ENCODE assay signal across 18 cellular contexts in the genomic region with DNA sequence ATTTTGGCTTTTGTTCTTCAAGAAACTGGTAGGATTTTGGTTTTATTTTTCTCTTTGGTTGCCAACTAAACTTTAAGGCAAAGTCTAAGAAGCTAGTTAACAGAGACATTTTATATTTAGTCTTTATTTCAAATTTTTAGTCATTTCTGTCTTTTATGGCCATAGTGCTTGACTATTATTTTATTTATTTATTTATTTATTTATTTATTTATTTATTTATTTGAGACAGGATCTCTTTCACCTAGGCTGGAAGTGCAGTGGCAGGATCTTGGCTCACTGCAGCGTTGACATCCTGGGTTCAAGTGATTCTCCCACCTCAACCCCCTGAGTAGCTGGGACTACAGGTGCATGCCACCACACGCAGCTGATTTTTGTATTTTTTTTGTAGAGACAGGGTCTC. TPM values are rescaled to one million over a fixed set of nuclear protein-coding genes. Genes with fewer than 3 reads are reported as not detected.
DNase-seq lines count a peak whose midpoint lies in the region; ATAC-seq and TF ChIP-seq lines count a peak whose summit lies in the region.
"Had no signal": no experiment of that assay in that cellular context is flagged by ENCODE, and none has a peak within 500 bp of the region (broad histone marks: within the 10 kb centered on the region; RNA-seq: fewer than 3 reads in every experiment).

No MANE protein-coding gene starts in this region.

- peak overlapping the region; percentile 95 for H3K4me3 Mint-ChIP-seq in stimulated activated naive CD8-positive, alpha-beta T cell treated with anti-CD3 and anti-CD28 coated beads, Interleukin-15, Interleukin-2, amounts not matched to agents 100 ng/mL and 50 ng/mL, for 24 hours
- peak overlapping the region in 1 of 2 donors; percentile 24 for H3K4me3 Mint-ChIP-seq in stimulated activated naive CD8-positive, alpha-beta T cell treated with anti-CD3 and anti-CD28 coated beads, Interleukin-15, amount 100 ng/mL, for 72 hours
- H3K4me3 Mint-ChIP-seq in endodermal cell (no peak overlapping the region), type B pancreatic cell (peak overlapping the region; percentile 56)

- no TSS peak for BruUV-seq in PC-3 (replicated peaks; lab: Mats Ljungman, UMichigan)

- H3K79me2 ChIP-seq in PC-3 (ENCODE audit: low read length): peaks cover 81% of the 10 kb centered on the region

- peaks cover 12% of the 10 kb centered on the region for H3K36me3 Mint-ChIP-seq in stimulated activated naive CD8-positive, alpha-beta T cell treated with anti-CD3 and anti-CD28 coated beads, Interleukin-15, Interleukin-2, amounts not matched to agents 100 ng/mL and 50 ng/mL, for 24 hours (ENCODE audit: low read depth)
- H3K36me3 Mint-ChIP-seq in endodermal cell (ENCODE audit: low read depth) (peaks cover 2% of the 10 kb centered on the region), type B pancreatic cell (peaks cover 3% of the 10 kb centered on the region)

- H3K27ac ChIP-seq in PC-3 (ENCODE audit: low read length): no peak overlapping the region
- H3K27ac ChIP-seq in endodermal cell (ENCODE audit: low read depth, low read length): no peak overlapping the region
- H3K27ac ChIP-seq in ovary: no peak overlapping the region
- H3K27ac ChIP-seq: neutrophil, thyroid gland had no signal

- no peak overlapping the region for H2AFZ ChIP-seq in PC-3 (ENCODE audit: low read length)

- POLR2A ChIA-PET in PC-3 (lab: Charles Lee; ENCODE audit: unreplicated experiment): no interaction called here

- no peaks in the 10 kb centered on the region for H3K27me3 Mint-ChIP-seq in stimulated activated naive CD8-positive, alpha-beta T cell treated with anti-CD3 and anti-CD28 coated beads, Interleukin-15, Interleukin-2, amounts not matched to agents 100 ng/mL and 50 ng/mL, for 24 hours
- no peaks in the 10 kb centered on the region for H3K27me3 Mint-ChIP-seq in stimulated activated naive CD8-positive, alpha-beta T cell treated with anti-CD3 and anti-CD28 coated beads, Interleukin-15, amount 100 ng/mL, for 72 hours
- H3K27me3 Mint-ChIP-seq in endodermal cell (ENCODE audit: insufficient read depth) (no peaks in the 10 kb centered on the region), type B pancreatic cell (no peaks in the 10 kb centered on the region)

- intact Hi-C loops in PC-3 (cut with micrococcal nuclease): no loop called here
- intact Hi-C loops in ovary (cut with DNase I): no loop called here

- no peaks in the 10 kb centered on the region for H3F3A ChIP-seq in PC-3 (ENCODE audit: low read length, unreplicated experiment)

- H4K20me1 ChIP-seq in PC-3 (ENCODE audit: low read length): peaks cover 23% of the 10 kb centered on the region

- 96 to 100% methylated on average over 1 to 2 of the region's 2 CpGs for WGBS in endodermal cell (ENCODE audit: insufficient coverage in 1 of 2, insufficient read length in 1 of 2), 2 experiments
- WGBS in ovary, 3 donors: 91 to 98% (median 93%) methylated on average over 2 of the region's 2 CpGs

- 0 out of 2 replicates have a peak, but pooled peaks cover 3% of the 10 kb centered on the region for H3K36me3 ChIP-seq in PC-3 (ENCODE audit: low read depth, low read length)
- H3K36me3 ChIP-seq in endodermal cell (ENCODE audit: control insufficient read depth, insufficient read depth, low read length): peaks cover 8% of the 10 kb centered on the region
- no peaks in the 10 kb centered on the region for H3K36me3 ChIP-seq in ovary
- H3K36me3 ChIP-seq: neutrophil, thyroid gland had no signal

- H3K4me1 ChIP-seq in PC-3 (ENCODE audit: insufficient read depth, low read length): peaks cover 11% of the 10 kb centered on the region
- H3K4me1 ChIP-seq in endodermal cell (ENCODE audit: control insufficient read depth, insufficient read depth, low read length): no peaks in the 10 kb centered on the region
- peaks cover 6% of the 10 kb centered on the region for H3K4me1 ChIP-seq in ovary (ENCODE audit: insufficient read depth)

- H3K27me3 ChIP-seq in PC-3 (ENCODE audit: low read length): no peaks in the 10 kb centered on the region
- H3K27me3 ChIP-seq in endodermal cell (ENCODE audit: control insufficient read depth, insufficient read depth, low read length, poor library complexity, severe bottlenecking): no peaks in the 10 kb centered on the region
- H3K27me3 ChIP-seq in ovary: no peaks in the 10 kb centered on the region
- H3K27me3 ChIP-seq: neutrophil, thyroid gland had no signal

- H3K9ac ChIP-seq in PC-3 (ENCODE audit: low read length) (no peak overlapping the region), endodermal cell (ENCODE audit: extremely low read depth, low read length, poor library complexity, severe bottlenecking) (no peak overlapping the region)

- 0 out of 2 replicates have a peak overlapping the region, but pooled peaks have one; percentile 78 for H3K4me3 ChIP-seq in PC-3 (ENCODE audit: low read length)
- peak overlapping the region; percentile 98 for H3K4me3 ChIP-seq in endodermal cell (ENCODE audit: low read length)
- no peak overlapping the region for H3K4me3 ChIP-seq in ovary
- H3K4me3 ChIP-seq: thyroid gland had no signal

- H3K27ac Mint-ChIP-seq in stimulated activated naive CD8-positive, alpha-beta T cell treated with anti-CD3 and anti-CD28 coated beads, Interleukin-15, Interleukin-2, amounts not matched to agents 100 ng/mL and 50 ng/mL, for 24 hours: no peak overlapping the region
- H3K27ac Mint-ChIP-seq in stimulated activated naive CD8-positive, alpha-beta T cell treated with anti-CD3 and anti-CD28 coated beads, Interleukin-15, amount 100 ng/mL, for 72 hours: no peak overlapping the region
- H3K27ac Mint-ChIP-seq in endodermal cell (no peak overlapping the region), type B pancreatic cell (no peak overlapping the region)

- H3K4me1 Mint-ChIP-seq in stimulated activated naive CD8-positive, alpha-beta T cell treated with anti-CD3 and anti-CD28 coated beads, Interleukin-15, Interleukin-2, amounts not matched to agents 100 ng/mL and 50 ng/mL, for 24 hours (ENCODE audit: low read depth): peaks cover 44% of the 10 kb centered on the region
- H3K4me1 Mint-ChIP-seq in stimulated activated naive CD8-positive, alpha-beta T cell treated with anti-CD3 and anti-CD28 coated beads, Interleukin-15, amount 100 ng/mL, for 72 hours: peaks cover 24% of the 10 kb centered on the region
- H3K4me1 Mint-ChIP-seq in endodermal cell (peaks cover 10% of the 10 kb centered on the region), type B pancreatic cell (ENCODE audit: unreplicated experiment) (peaks cover 6% of the 10 kb centered on the region)

- TF ChIP-seq CTCF in PC-3 (conservative IDR thresholded peaks at IDR 0.05; ENCODE audit: low read depth, low read length): no peak
- no peak for TF ChIP-seq CTCF in endodermal cell (conservative IDR thresholded peaks at IDR 0.05)
- TF ChIP-seq CTCF in type B pancreatic cell (conservative IDR thresholded peaks at IDR 0.05): no peak
- TF ChIP-seq CTCF in ovary (IDR thresholded peaks at IDR 0.05): no peak

- H3K9me3 Mint-ChIP-seq in stimulated activated naive CD8-positive, alpha-beta T cell treated with anti-CD3 and anti-CD28 coated beads, Interleukin-15, Interleukin-2, amounts not matched to agents 100 ng/mL and 50 ng/mL, for 24 hours: no peaks in the 10 kb centered on the region
- H3K9me3 Mint-ChIP-seq in stimulated activated naive CD8-positive, alpha-beta T cell treated with anti-CD3 and anti-CD28 coated beads, Interleukin-15, amount 100 ng/mL, for 72 hours: no peaks in the 10 kb centered on the region
- peaks cover 3% of the 10 kb centered on the region for H3K9me3 Mint-ChIP-seq in endodermal cell
- no peaks in the 10 kb centered on the region for H3K9me3 Mint-ChIP-seq in type B pancreatic cell

- TF ChIP-seq EP300 in ovary (IDR thresholded peaks at IDR 0.05): no peak

- no peak for TF ChIP-seq POLR2A in ovary (IDR thresholded peaks at IDR 0.05)

- no peaks in the 10 kb centered on the region for H3K9me2 ChIP-seq in PC-3 (replicated peaks; ENCODE audit: low read length)

- H3K9me3 ChIP-seq in PC-3 (ENCODE audit: low read length) (no peaks in the 10 kb centered on the region), endodermal cell (ENCODE audit: control insufficient read depth, low read length) (peaks cover 2% of the 10 kb centered on the region), ovary (no peaks in the 10 kb centered on the region)
- H3K9me3 ChIP-seq: neutrophil, thyroid gland had no signal

- DNase-seq in stimulated activated naive CD8-positive, alpha-beta T cell treated with anti-CD3 and anti-CD28 coated beads, Interleukin-15, amount 100 ng/mL, for 72 hours: no peak
- DNase-seq in PC-3 (no peak), endodermal cell (no peak), type B pancreatic cell (ENCODE audit: extremely low spot score, unreplicated experiment) (no peak), ovary (no peak), OCI-M2 (lab: John Stamatoyannopoulos, UW; ENCODE audit: unreplicated experiment) (no peak)
- DNase-seq: activated naive CD4-positive, alpha-beta T cell; AML-193; DMS153; effector CD4-positive, alpha-beta T cell; HCEC 1CT; head of caudate nucleus; NCI-H524 treated with DMSO at 0.1 percent for 48 hours; stimulated activated CD4-positive, alpha-beta T cell treated with anti-CD3 and anti-CD28 coated beads, Interleukin-4, amount 100 ng/mL, for 1 hour; thyroid gland had no signal

- no peak for ATAC-seq in stimulated activated naive CD8-positive, alpha-beta T cell treated with anti-CD3 and anti-CD28 coated beads, Interleukin-15, amount 100 ng/mL, for 72 hours
- ATAC-seq in PC-3: no peak
- no peak for ATAC-seq in GM19395 (IDR thresholded peaks at IDR 0.05; ENCODE audit: unreplicated experiment)

- H3K4me2 ChIP-seq in PC-3 (ENCODE audit: low read length): peak overlapping the region; percentile 99; the same call in 1 of the 2 replicates

- CTCF ChIA-PET in PC-3 (lab: Charles Lee): no interaction called here

RNA-seq across cellular contexts. Expression of a gene that starts 3.1 kb away (rescaled TPM):
- total RNA-seq in PC-3 (2014; rRNA removed): 19.1 and 32.0 TPM in 2 replicates
- total RNA-seq in endodermal cell: 10 to 100 TPM; 30.3 to 43.3 TPM
- 25.6 TPM for polyA plus RNA-seq in endodermal cell (2013, experiment 1 of 2)
- 24.7 TPM for polyA plus RNA-seq in endodermal cell (2013, experiment 2 of 2)
- total RNA-seq in type B pancreatic cell (ENCODE audit: low replicate concordance): 44.2 and 47.4 TPM in 2 replicates
- 10 to 100 TPM; 51.0 to 84.4 (median 58.0) TPM for total RNA-seq in ovary
- 10 to 100 TPM; 13.1 to 31.5 TPM for polyA plus RNA-seq in ovary
